12 cellular contexts compared by ENCODE assay signal in genomic region chr9:122988919-122989614, GRCh38. TPM values are rescaled to one million over a fixed set of nuclear protein-coding genes. Genes with fewer than 3 reads are reported as not detected.
DNase-seq lines count a peak whose midpoint lies in the region; ATAC-seq and TF ChIP-seq lines count a peak whose summit lies in the region.
"Had no signal": no experiment of that assay in that cellular context is flagged by ENCODE, and none has a peak within 500 bp of the region (broad histone marks: within the 10 kb centered on the region; RNA-seq: fewer than 3 reads in every experiment).

No MANE protein-coding gene starts in this region.

- H3K4me3 Mint-ChIP-seq in endothelial cell (ENCODE audit: unreplicated experiment), result no peak overlapping the region
- H3K4me3 Mint-ChIP-seq: naive B cell had no signal

- no peaks in the 10 kb centered on the region for H3K9me3 Mint-ChIP-seq in endothelial cell (ENCODE audit: unreplicated experiment)
- H3K9me3 Mint-ChIP-seq: naive B cell had no signal

- peaks cover 2% of the 10 kb centered on the region for H3K27me3 Mint-ChIP-seq in endothelial cell (ENCODE audit: unreplicated experiment)
- H3K27me3 Mint-ChIP-seq: naive B cell had no signal

- peaks cover 11% of the 10 kb centered on the region for H3K36me3 Mint-ChIP-seq in endothelial cell (ENCODE audit: low read depth, unreplicated experiment)

- peak; percentile 70 for ATAC-seq in GM18858 (IDR thresholded peaks at IDR 0.05; ENCODE audit: unreplicated experiment)
- ATAC-seq in GM21447 (IDR thresholded peaks at IDR 0.05; ENCODE audit: unreplicated experiment), result peak; percentile 77
- ATAC-seq in HG03432 (IDR thresholded peaks at IDR 0.05; ENCODE audit: unreplicated experiment), result peak; percentile 87

- no peak for TF ChIP-seq CTCF in endothelial cell (IDR thresholded peaks at IDR 0.05; ENCODE audit: unreplicated experiment)

- peak overlapping the region; percentile 42 for H3K27ac Mint-ChIP-seq in endothelial cell (ENCODE audit: unreplicated experiment)
- H3K27ac Mint-ChIP-seq: naive B cell had no signal

- DNase-seq in endothelial cell (ENCODE audit: low spot score) (no peak), COLO829 (ENCODE audit: low spot score) (no peak), NCI-H524 (lab: John Stamatoyannopoulos, UW) (no peak), NCI-H1092 (lab: John Stamatoyannopoulos, UW) (no peak), NCI-H1930 (lab: John Stamatoyannopoulos, UW) (no peak)
- DNase-seq: anterior cingulate cortex; naive B cell; NCI-H2081; stimulated activated CD4-positive, alpha-beta T cell treated with anti-CD3 and anti-CD28 coated beads, Interleukin-2, amount 100 ng/mL, for 48 hours had no signal

- H3K4me1 Mint-ChIP-seq in endothelial cell (ENCODE audit: unreplicated experiment), result no peaks in the 10 kb centered on the region

RNA-seq across cellular contexts. Expression of gene GPR21, which starts 44.4 kb away (rescaled TPM):
- 1.8 TPM for total RNA-seq in endothelial cell (ENCODE audit: unreplicated experiment)

RNA-seq across cellular contexts. Expression of gene RABGAP1, which starts 48.2 kb away (rescaled TPM):
- 58.2 TPM for total RNA-seq in endothelial cell (ENCODE audit: unreplicated experiment)

RNA-seq across cellular contexts. Expression of gene ZBTB26, which starts 57.8 kb away (rescaled TPM):
- 9.8 TPM for total RNA-seq in endothelial cell (ENCODE audit: unreplicated experiment)
